12 cellular contexts compared by ENCODE assay signal in genomic region chr12:56520025-56520810, GRCh38. TPM values are rescaled to one million over a fixed set of nuclear protein-coding genes. Genes with fewer than 3 reads are reported as not detected.
A peak's percentile ranks its signal among the peaks of the same experiment; 100 is the strongest.
DNase-seq lines count a peak whose midpoint lies in the region; ATAC-seq and TF ChIP-seq lines count a peak whose summit lies in the region.
"Had no signal": no experiment of that assay in that cellular context is flagged by ENCODE, and none has a peak within 500 bp of the region (broad histone marks: within the 10 kb centered on the region; RNA-seq: fewer than 3 reads in every experiment).

No MANE protein-coding gene starts in this region.

- DNase-seq in ELR (ENCODE audit: low read depth) (peak; percentile 46), ascending aorta (ENCODE audit: low spot score in 2 of 2) (no peak), right cardiac atrium (peak in 1 of 3 donors; percentile 29)
- DNase-seq: activated T-cell treated with anti-CD3 and anti-CD28 coated beads, Interleukin-2, amount 50 U/mL, for 72 hours; foreskin keratinocyte; stimulated activated naive CD4-positive, alpha-beta T cell treated with Interleukin-2 at 50 U/mL for 16 hours; T-cell had no signal

- H3K4me3 ChIP-seq in ascending aorta (peak overlapping the region; percentile 64 to 71), right cardiac atrium (ENCODE audit: low read length) (peak overlapping the region; percentile 83), skeletal muscle satellite cell (ENCODE audit: low read length) (peak overlapping the region; percentile 44)

- no peak for TF ChIP-seq CTCF in ascending aorta (IDR thresholded peaks at IDR 0.05)

- peak overlapping the region; percentile 74 for H3K4me2 ChIP-seq in skeletal muscle satellite cell (ENCODE audit: low read length)

- H3K27ac ChIP-seq in ascending aorta (peak overlapping the region; percentile 78 to 88), right cardiac atrium (ENCODE audit: low read length) (peak overlapping the region; percentile 88)
- H3K27ac ChIP-seq: foreskin keratinocyte had no signal

- ATAC-seq in right cardiac atrium (peak; percentile 50 to 83), GM21390 (IDR thresholded peaks at IDR 0.05; ENCODE audit: unreplicated experiment) (no peak), HG02763 (IDR thresholded peaks at IDR 0.05; ENCODE audit: unreplicated experiment) (no peak), GM18870 (IDR thresholded peaks at IDR 0.05; ENCODE audit: unreplicated experiment) (no peak), HG03520 (IDR thresholded peaks at IDR 0.05; ENCODE audit: unreplicated experiment) (no peak)
- ATAC-seq: activated T-cell treated with anti-CD3 and anti-CD28 coated beads, Interleukin-2, amount 50 U/mL, for 72 hours; foreskin keratinocyte had no signal

- H3K4me1 ChIP-seq in ascending aorta (peaks cover 0 to 24% of the 10 kb centered on the region in 2 donors), right cardiac atrium (ENCODE audit: control insufficient read depth, insufficient read depth, low read length) (no peaks in the 10 kb centered on the region), skeletal muscle satellite cell (ENCODE audit: control insufficient read depth, insufficient read depth, low read length) (peaks cover 38% of the 10 kb centered on the region)

- peak overlapping the region; percentile 78 for H3K9ac ChIP-seq in skeletal muscle satellite cell (ENCODE audit: low read depth, low read length)

- H3K36me3 ChIP-seq in ascending aorta (no peaks in the 10 kb centered on the region), skeletal muscle satellite cell (ENCODE audit: insufficient read depth, low read length) (no peaks in the 10 kb centered on the region)

- H3K9me3 ChIP-seq in ascending aorta, result no peaks in the 10 kb centered on the region
- no peaks in the 10 kb centered on the region for H3K9me3 ChIP-seq in right cardiac atrium (ENCODE audit: control insufficient read depth, low read length)
- no peaks in the 10 kb centered on the region for H3K9me3 ChIP-seq in skeletal muscle satellite cell (replicated peaks; ENCODE audit: low read length)

- H3K27me3 ChIP-seq in ascending aorta (no peaks in the 10 kb centered on the region), right cardiac atrium (ENCODE audit: control insufficient read depth, insufficient read depth) (no peaks in the 10 kb centered on the region), skeletal muscle satellite cell (ENCODE audit: control insufficient read depth, insufficient read depth, low read length) (no peaks in the 10 kb centered on the region)
- H3K27me3 ChIP-seq: foreskin keratinocyte had no signal

- intact Hi-C loops in ascending aorta (cut with DNase I), result loop anchor here (2.0 to 10.0 kb wide), 2 partner anchors 117 to 675 kb away; partner anchors contain the start of gene MMP19
- intact Hi-C loops in right cardiac atrium (cut with DNase I), result loop anchor here in 1 of 4 donors (5.0 kb wide), 1 partner anchor 52 kb away; no protein-coding TSS in a partner anchor

- WGBS in right cardiac atrium, result 46% methylated on average over 6 of the region's 6 CpGs

RNA-seq across cellular contexts. Expression of gene RBMS2, which starts 1.4 kb away (rescaled TPM):
- total RNA-seq in ascending aorta, result 21.3 TPM
- total RNA-seq in right cardiac atrium, result 10 to 100 TPM; 29.6 to 41.4 (median 37.6) TPM
- 11.0 TPM for polyA plus RNA-seq in right cardiac atrium
- 6.6 and 7.9 TPM in 2 replicates for total RNA-seq in skeletal muscle satellite cell (2012; rRNA removed)

RNA-seq across cellular contexts. Expression of gene GLS2, which starts 32.3 kb away (rescaled TPM):
- total RNA-seq in ascending aorta, result not detected
- 1 to 10 TPM in 1 of 4 donors, under 1 TPM in 3; 0.42 to 1.2 (median 0.57) TPM for total RNA-seq in right cardiac atrium
- 0.63 TPM for polyA plus RNA-seq in right cardiac atrium
- 0.25 TPM in 1 of 2 replicates, not detected in the other for total RNA-seq in skeletal muscle satellite cell (2012; rRNA removed)

RNA-seq across cellular contexts. Expression of gene SPRYD4, which starts 51.8 kb away (rescaled TPM):
- total RNA-seq in ascending aorta (0.43 TPM), right cardiac atrium (1 to 10 TPM; 2.6 to 3.3 (median 2.7) TPM)
- polyA plus RNA-seq in right cardiac atrium, result 3.1 TPM
- total RNA-seq in skeletal muscle satellite cell (2012; rRNA removed), result 2.2 and 2.3 TPM in 2 replicates

Comparison
In these comparisons a context has a peak if more than half of its experiments do, and no peak if none do; other contexts are left out.
1. ATAC-seq: peak in right cardiac atrium (2 of 2); none in GM21390 (single experiment), HG02763 (single experiment), GM18870 (single experiment) and HG03520 (single experiment).
2. Peak in every context shown above with its lines, with median percentiles within 50 percentile points of each other: H3K4me3 ChIP-seq.